8 cellular contexts compared by ENCODE assay signal in genomic region chr7:77393261-77393660, GRCh38. TPM values are rescaled to one million over a fixed set of nuclear protein-coding genes. Genes with fewer than 3 reads are reported as not detected.
DNase-seq lines count a peak whose midpoint lies in the region; ATAC-seq and TF ChIP-seq lines count a peak whose summit lies in the region.

No MANE protein-coding gene starts in this region.

- no peaks in the 10 kb centered on the region for H3K79me2 ChIP-seq in mammary epithelial cell (ENCODE audit: insufficient read depth, low read length)

- no peaks in the 10 kb centered on the region for H3K9me3 ChIP-seq in mammary epithelial cell (replicated peaks; ENCODE audit: insufficient read depth, low read length)

- no peaks in the 10 kb centered on the region for H3K27me3 ChIP-seq in mammary epithelial cell (ENCODE audit: insufficient read depth, low read length)

- in situ Hi-C loops in mammary epithelial cell (cut with MboI; ENCODE audit: low sequenced_read_pairs in 2 of 2): no loop called here

- H3K27ac ChIP-seq in mammary epithelial cell (ENCODE audit: insufficient read depth, low read depth, low read length): peak overlapping the region; percentile 90

- H3K4me3 ChIP-seq in mammary epithelial cell (replicated peaks in 1 of 3; ENCODE audit: insufficient read depth in 1 of 3, low read depth in 2 of 3, low read length in 3 of 3): no peak overlapping the region

- CTCF ChIA-PET in mammary epithelial cell (lab: Charles Lee; ENCODE audit: low non-redundant PET): no interaction called here

- peak overlapping the region; percentile 56 for H3K4me2 ChIP-seq in mammary epithelial cell (ENCODE audit: insufficient read depth, low read depth, low read length)

- WGBS in mammary epithelial cell (ENCODE audit: low coverage, missing lambda C conversion rate): 9% methylated on average over 5 of the region's 5 CpGs

- DNase-seq in DMS53 (lab: John Stamatoyannopoulos, UW) (peak; percentile 65), mammary epithelial cell (peak; percentile 100), NCI-H748 treated with DMSO at 0.1 percent for 48 hours (lab: John Stamatoyannopoulos, UW) (no peak), SHP77 treated with DMSO at 0.1 percent for 48 hours (lab: John Stamatoyannopoulos, UW) (no peak), iPS-NIHi11 (ENCODE audit: low spot score) (no peak), UCSD-AML1 (lab: John Stamatoyannopoulos, UW; ENCODE audit: unreplicated experiment) (no peak)

- peaks cover 22% of the 10 kb centered on the region for H3K4me1 ChIP-seq in mammary epithelial cell (ENCODE audit: insufficient read depth, low read length)

- ATAC-seq in GM21367 (IDR thresholded peaks at IDR 0.05; ENCODE audit: unreplicated experiment) (peak; percentile 93), HG03520 (IDR thresholded peaks at IDR 0.05; ENCODE audit: unreplicated experiment) (peak; percentile 95)

- no peaks in the 10 kb centered on the region for H3K36me3 ChIP-seq in mammary epithelial cell (ENCODE audit: insufficient read depth, low read length)

- peak overlapping the region; percentile 73 for H2AFZ ChIP-seq in mammary epithelial cell (ENCODE audit: low read depth, low read length)

- dilution Hi-C loops in mammary epithelial cell (cut with HindIII; ENCODE audit: low sequenced_read_pairs): no loop called here

- TF ChIP-seq CTCF in mammary epithelial cell (conservative IDR thresholded peaks at IDR 0.05 in 1 of 2, IDR thresholded peaks at IDR 0.05 in 1 of 2; ENCODE audit: extremely low read depth in 1 of 2, insufficient read depth in 1 of 2, low read depth in 1 of 2, low read length in 2 of 2): no peak

- no TSS peak for BruUV-seq in mammary epithelial cell (replicated peaks; lab: Mats Ljungman, UMichigan)

- H4K20me1 ChIP-seq in mammary epithelial cell (ENCODE audit: insufficient read depth, low read length): no peaks in the 10 kb centered on the region

- peak overlapping the region; percentile 62 for H3K9ac ChIP-seq in mammary epithelial cell (ENCODE audit: insufficient read depth, low read length)

- intact Hi-C loops in mammary epithelial cell (cut with micrococcal nuclease): loop anchor here (1.0 to 5.0 kb wide), 3 partner anchors 17 to 144 kb away; partner anchors contain the start of genes GSAP and PTPN12

RNA-seq across cellular contexts. Expression of gene GSAP, which starts 22.9 kb away (rescaled TPM):
- total RNA-seq in mammary epithelial cell: 10 to 100 TPM in 1 of 2 donors, 1 to 10 TPM in 1; 7.9 to 10.3 TPM
- 2.6 TPM for polyA plus RNA-seq in mammary epithelial cell
- polyA minus RNA-seq in mammary epithelial cell: not detected

Comparison
In these comparisons a context has a peak if more than half of its experiments do, and no peak if none do; other contexts are left out.
1. DNase-seq: peak in DMS53 (single experiment) and mammary epithelial cell (single experiment); none in NCI-H748 treated with DMSO at 0.1 percent for 48 hours (single experiment), SHP77 treated with DMSO at 0.1 percent for 48 hours (single experiment), iPS-NIHi11 (single experiment) and UCSD-AML1 (single experiment).